ENCODE assay signal across 1 cellular context in genomic region chr2:27356382-27357181, GRCh38.
A peak's percentile ranks its signal among the peaks of the same experiment; 100 is the strongest.
TF ChIP-seq lines count a peak whose summit lies in the region.

A gene with protein sequence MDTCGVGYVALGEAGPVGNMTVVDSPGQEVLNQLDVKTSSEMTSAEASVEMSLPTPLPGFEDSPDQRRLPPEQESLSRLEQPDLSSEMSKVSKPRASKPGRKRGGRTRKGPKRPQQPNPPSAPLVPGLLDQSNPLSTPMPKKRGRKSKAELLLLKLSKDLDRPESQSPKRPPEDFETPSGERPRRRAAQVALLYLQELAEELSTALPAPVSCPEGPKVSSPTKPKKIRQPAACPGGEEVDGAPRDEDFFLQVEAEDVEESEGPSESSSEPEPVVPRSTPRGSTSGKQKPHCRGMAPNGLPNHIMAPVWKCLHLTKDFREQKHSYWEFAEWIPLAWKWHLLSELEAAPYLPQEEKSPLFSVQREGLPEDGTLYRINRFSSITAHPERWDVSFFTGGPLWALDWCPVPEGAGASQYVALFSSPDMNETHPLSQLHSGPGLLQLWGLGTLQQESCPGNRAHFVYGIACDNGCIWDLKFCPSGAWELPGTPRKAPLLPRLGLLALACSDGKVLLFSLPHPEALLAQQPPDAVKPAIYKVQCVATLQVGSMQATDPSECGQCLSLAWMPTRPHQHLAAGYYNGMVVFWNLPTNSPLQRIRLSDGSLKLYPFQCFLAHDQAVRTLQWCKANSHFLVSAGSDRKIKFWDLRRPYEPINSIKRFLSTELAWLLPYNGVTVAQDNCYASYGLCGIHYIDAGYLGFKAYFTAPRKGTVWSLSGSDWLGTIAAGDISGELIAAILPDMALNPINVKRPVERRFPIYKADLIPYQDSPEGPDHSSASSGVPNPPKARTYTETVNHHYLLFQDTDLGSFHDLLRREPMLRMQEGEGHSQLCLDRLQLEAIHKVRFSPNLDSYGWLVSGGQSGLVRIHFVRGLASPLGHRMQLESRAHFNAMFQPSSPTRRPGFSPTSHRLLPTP (minus strand): TSS chr2:27356764. CDS start chr2:27343554, 13,210 bp downstream.

TF ChIP-seq in K562, 482 proteins besides CTCF, POLR2A, EP300 and RAD21 (continued from another document and continues in another):
- TF ChIP-seq RNF219 (CRISPR knock-in tag; IDR thresholded peaks at IDR 0.05) (no peak), GTF2F1 (IDR thresholded peaks at IDR 0.05; ENCODE audit: low read depth, low read length) (peak; percentile 47; the same call in 1 of the 2 replicates), STAG1 (CRISPR knock-in tag; IDR thresholded peaks at IDR 0.05; ENCODE audit: borderline replicate concordance) (no peak), JUN (IDR thresholded peaks at IDR 0.05; ENCODE audit: borderline replicate concordance, low read depth, low read length) (peak; percentile 72; the same call in 1 of the 2 replicates), JUN (CRISPR knock-in tag; IDR thresholded peaks at IDR 0.05; ENCODE audit: borderline replicate concordance) (no peak), GTF3C2 (IDR thresholded peaks at IDR 0.05; ENCODE audit: borderline replicate concordance, extremely low read depth, insufficient read length) (no peak), POU5F1 (IDR thresholded peaks at IDR 0.05; ENCODE audit: borderline replicate concordance, low read depth, low read length, partially characterized antibody) (peak; percentile 10), HOXB6 (CRISPR knock-in tag; IDR thresholded peaks at IDR 0.05; ENCODE audit: borderline replicate concordance) (no peak), ZNF253 (CRISPR knock-in tag; conservative IDR thresholded peaks at IDR 0.05) (no peak), ZC3H11A (IDR thresholded peaks at IDR 0.05; ENCODE audit: low read depth, low read length) (no peak), ELF1 (tag; IDR thresholded peaks at IDR 0.05) (peak; percentile 91), POLR2H (tag; IDR thresholded peaks at IDR 0.05; ENCODE audit: low read depth) (0 out of 2 replicates have a peak, but pooled peaks have one; percentile 49), ARID1B (IDR thresholded peaks at IDR 0.05) (peak; percentile 31), CGGBP1 (CRISPR knock-in tag; IDR thresholded peaks at IDR 0.05) (0 out of 2 replicates have a peak, but pooled peaks have one; percentile 32), RBM39 (optimal IDR thresholded peaks at IDR 0.05; ENCODE audit: low read depth, low read length) (no peak), SRSF7 (optimal IDR thresholded peaks at IDR 0.05; ENCODE audit: low read depth, low read length) (no peak), ZNF57 (CRISPR knock-in tag; IDR thresholded peaks at IDR 0.05) (no peak), SUPT5H (IDR thresholded peaks at IDR 0.05) (peak; percentile 74), STAT6 (CRISPR knock-in tag; IDR thresholded peaks at IDR 0.05) (no peak), YY1 (IDR thresholded peaks at IDR 0.05; ENCODE audit: borderline replicate concordance in 1 of 3, control insufficient read depth in 1 of 3, extremely low read depth in 1 of 3, insufficient read depth in 3 of 3, insufficient read length in 1 of 3, insufficient replicate concordance in 2 of 3, low read depth in 1 of 3, low read length in 2 of 3) (peak; percentile 79 to 96 (median 94)), RBM34 (IDR thresholded peaks at IDR 0.05; ENCODE audit: borderline replicate concordance, insufficient read depth, low read length) (no peak), PTBP1 (IDR thresholded peaks at IDR 0.05; ENCODE audit: low read depth, low read length) (no peak), ZNF23 (CRISPR knock-in tag; IDR thresholded peaks at IDR 0.05) (no peak), ZNF3 (CRISPR knock-in tag; IDR thresholded peaks at IDR 0.05) (no peak), MTA3 (IDR thresholded peaks at IDR 0.05; ENCODE audit: borderline replicate concordance) (peak; percentile 66), ZNF766 (CRISPR knock-in tag; conservative IDR thresholded peaks at IDR 0.05) (peak; percentile 82), CBX5 (IDR thresholded peaks at IDR 0.05; ENCODE audit: borderline replicate concordance, low read depth) (no peak), ZNF316 (IDR thresholded peaks at IDR 0.05) (no peak), HSF4 (CRISPR knock-in tag; IDR thresholded peaks at IDR 0.05; ENCODE audit: borderline replicate concordance) (no peak), ZNF644 (tag; IDR thresholded peaks at IDR 0.05; ENCODE audit: low read depth) (no peak), CSDE1 (IDR thresholded peaks at IDR 0.05) (peak in 1 of 2 experiments; percentile 43; a peak in 1 of 4 replicates), TCFL5 (CRISPR knock-in tag; conservative IDR thresholded peaks at IDR 0.05) (no peak), SMARCB1 (IDR thresholded peaks at IDR 0.05; ENCODE audit: insufficient read length, low read depth) (no peak), ZNF232 (CRISPR knock-in tag; IDR thresholded peaks at IDR 0.05) (no peak), TRIM24 (IDR thresholded peaks at IDR 0.05) (peak in 1 of 2 experiments; percentile 39; a peak in 1 of 4 replicates), ZMIZ1 (IDR thresholded peaks at IDR 0.05; ENCODE audit: low read depth in 2 of 2, low read length in 2 of 2) (0 out of 4 replicates have a peak, but pooled peaks of 1 of the 2 experiments have one; percentile 7), PCBP2 (IDR thresholded peaks at IDR 0.05; ENCODE audit: low read depth, low read length, poor library complexity, severe bottlenecking) (no peak), NFYB (IDR thresholded peaks at IDR 0.05; ENCODE audit: extremely low read depth, insufficient read length) (no peak), FOXJ2 (tag; IDR thresholded peaks at IDR 0.05) (peak; percentile 65), CBFB (CRISPR knock-in tag; IDR thresholded peaks at IDR 0.05) (no peak), KAT7 (CRISPR knock-in tag; IDR thresholded peaks at IDR 0.05; ENCODE audit: borderline replicate concordance) (peak; percentile 95; the same call in 1 of the 2 replicates)
- TF ChIP-seq, protein P1, sequence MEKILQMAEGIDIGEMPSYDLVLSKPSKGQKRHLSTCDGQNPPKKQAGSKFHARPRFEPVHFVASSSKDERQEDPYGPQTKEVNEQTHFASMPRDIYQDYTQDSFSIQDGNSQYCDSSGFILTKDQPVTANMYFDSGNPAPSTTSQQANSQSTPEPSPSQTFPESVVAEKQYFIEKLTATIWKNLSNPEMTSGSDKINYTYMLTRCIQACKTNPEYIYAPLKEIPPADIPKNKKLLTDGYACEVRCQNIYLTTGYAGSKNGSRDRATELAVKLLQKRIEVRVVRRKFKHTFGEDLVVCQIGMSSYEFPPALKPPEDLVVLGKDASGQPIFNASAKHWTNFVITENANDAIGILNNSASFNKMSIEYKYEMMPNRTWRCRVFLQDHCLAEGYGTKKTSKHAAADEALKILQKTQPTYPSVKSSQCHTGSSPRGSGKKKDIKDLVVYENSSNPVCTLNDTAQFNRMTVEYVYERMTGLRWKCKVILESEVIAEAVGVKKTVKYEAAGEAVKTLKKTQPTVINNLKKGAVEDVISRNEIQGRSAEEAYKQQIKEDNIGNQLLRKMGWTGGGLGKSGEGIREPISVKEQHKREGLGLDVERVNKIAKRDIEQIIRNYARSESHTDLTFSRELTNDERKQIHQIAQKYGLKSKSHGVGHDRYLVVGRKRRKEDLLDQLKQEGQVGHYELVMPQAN (IDR thresholded peaks at IDR 0.05; ENCODE audit: borderline replicate concordance): peak; percentile 70; the same call in 1 of the 2 replicates
- TF ChIP-seq, protein P2, sequence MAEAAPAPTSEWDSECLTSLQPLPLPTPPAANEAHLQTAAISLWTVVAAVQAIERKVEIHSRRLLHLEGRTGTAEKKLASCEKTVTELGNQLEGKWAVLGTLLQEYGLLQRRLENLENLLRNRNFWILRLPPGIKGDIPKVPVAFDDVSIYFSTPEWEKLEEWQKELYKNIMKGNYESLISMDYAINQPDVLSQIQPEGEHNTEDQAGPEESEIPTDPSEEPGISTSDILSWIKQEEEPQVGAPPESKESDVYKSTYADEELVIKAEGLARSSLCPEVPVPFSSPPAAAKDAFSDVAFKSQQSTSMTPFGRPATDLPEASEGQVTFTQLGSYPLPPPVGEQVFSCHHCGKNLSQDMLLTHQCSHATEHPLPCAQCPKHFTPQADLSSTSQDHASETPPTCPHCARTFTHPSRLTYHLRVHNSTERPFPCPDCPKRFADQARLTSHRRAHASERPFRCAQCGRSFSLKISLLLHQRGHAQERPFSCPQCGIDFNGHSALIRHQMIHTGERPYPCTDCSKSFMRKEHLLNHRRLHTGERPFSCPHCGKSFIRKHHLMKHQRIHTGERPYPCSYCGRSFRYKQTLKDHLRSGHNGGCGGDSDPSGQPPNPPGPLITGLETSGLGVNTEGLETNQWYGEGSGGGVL (CRISPR knock-in tag; IDR thresholded peaks at IDR 0.05): no peak
- TF ChIP-seq, protein P3, sequence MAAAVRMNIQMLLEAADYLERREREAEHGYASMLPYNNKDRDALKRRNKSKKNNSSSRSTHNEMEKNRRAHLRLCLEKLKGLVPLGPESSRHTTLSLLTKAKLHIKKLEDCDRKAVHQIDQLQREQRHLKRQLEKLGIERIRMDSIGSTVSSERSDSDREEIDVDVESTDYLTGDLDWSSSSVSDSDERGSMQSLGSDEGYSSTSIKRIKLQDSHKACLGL (CRISPR knock-in tag; IDR thresholded peaks at IDR 0.05; ENCODE audit: borderline replicate concordance, poor library complexity, severe bottlenecking): peak; percentile 79
